Comparison of ENCODE assay signal across 19 cellular contexts in the genomic region with DNA sequence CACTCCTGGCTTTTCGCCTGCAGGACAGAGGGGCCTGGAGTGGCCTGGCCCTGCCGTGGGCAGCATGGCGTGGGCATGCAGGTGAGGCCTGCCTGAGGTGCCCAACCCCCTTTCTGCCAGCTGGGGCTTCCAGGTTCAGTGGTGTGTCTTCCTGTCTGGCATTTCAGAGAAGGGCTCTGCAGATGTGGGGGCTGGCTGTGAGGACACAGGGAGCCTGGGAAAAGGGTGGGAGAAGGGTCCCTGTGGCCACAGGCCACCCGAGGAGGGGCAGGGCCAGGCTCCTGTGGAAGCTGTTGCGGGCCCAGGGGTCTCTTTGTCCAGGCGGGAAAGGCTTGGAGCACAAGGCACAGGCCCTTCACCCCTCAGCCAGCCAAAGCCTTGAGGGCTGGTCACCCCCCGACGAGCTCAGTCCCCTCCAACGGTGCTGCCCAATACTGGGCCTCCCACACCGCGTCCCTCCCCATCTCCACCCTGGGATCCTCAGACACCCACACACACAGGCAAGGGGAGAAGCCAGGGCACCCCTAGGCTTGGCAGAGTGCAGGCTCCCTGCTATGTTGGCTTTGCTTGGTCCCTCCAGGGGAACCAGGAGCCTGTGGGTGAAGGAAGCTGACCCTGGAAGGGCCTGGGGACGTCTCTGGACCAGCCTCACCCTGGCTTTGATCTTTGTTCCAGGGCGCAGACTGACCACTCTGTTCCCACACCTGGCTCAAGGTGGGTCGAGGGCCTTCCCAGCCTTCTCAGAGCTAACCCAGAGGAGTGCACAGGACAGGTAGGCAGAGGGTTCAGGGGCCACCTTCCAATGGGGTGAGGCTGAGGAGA. TPM values are rescaled to one million over a fixed set of nuclear protein-coding genes. Genes with fewer than 3 reads are reported as not detected.
"Had no signal": no experiment of that assay in that cellular context is flagged by ENCODE, and none has a peak within 500 bp of the region (broad histone marks: within the 10 kb centered on the region; RNA-seq: fewer than 3 reads in every experiment).

No MANE protein-coding gene starts in this region.

- H3K27me3 ChIP-seq: heart left ventricle, ovary had no signal

- H3K36me3 ChIP-seq: heart left ventricle, left lung, ovary, stomach, thoracic aorta had no signal

- FAIRE-seq: endothelial cell of umbilical vein, frontal cortex, urothelium cell line had no signal

- H3K27ac Mint-ChIP-seq: activated naive CD4-positive, alpha-beta T cell treated with anti-CD3 and anti-CD28 coated beads, Interleukin-2, amount 50 U/mL, for 24 hours; memory B cell; nephron had no signal

- H3K4me1 ChIP-seq: heart left ventricle, left lung had no signal

- H3K9me3 Mint-ChIP-seq: activated naive CD4-positive, alpha-beta T cell treated with anti-CD3 and anti-CD28 coated beads, Interleukin-2, amount 50 U/mL, for 24 hours; memory B cell; nephron had no signal

- DNase-seq: activated effector memory CD4-positive, alpha-beta T cell treated with Interleukin-2 at 50 U/mL for 16 hours; activated T-cell treated with anti-CD3 and anti-CD28 coated beads for 4 hours; heart left ventricle; ovary; retina; stimulated activated CD4-positive, alpha-beta T cell treated with anti-CD3 and anti-CD28 coated beads, Interleukin-4, amount 100 ng/mL, for 4 hours; stomach; SW 1271; T-helper 9 cell had no signal

- H3K27ac ChIP-seq: heart left ventricle, left lung, ovary, skin epidermis, stomach, thoracic aorta had no signal

- H3K4me3 ChIP-seq: heart left ventricle, left lung, ovary, skin epidermis, stomach, thoracic aorta had no signal

- H3K27me3 Mint-ChIP-seq: activated naive CD4-positive, alpha-beta T cell treated with anti-CD3 and anti-CD28 coated beads, Interleukin-2, amount 50 U/mL, for 24 hours; memory B cell had no signal

- H3K36me3 Mint-ChIP-seq: activated naive CD4-positive, alpha-beta T cell treated with anti-CD3 and anti-CD28 coated beads, Interleukin-2, amount 50 U/mL, for 24 hours; memory B cell had no signal

- H3K9me3 ChIP-seq: heart left ventricle, left lung, ovary, stomach, thoracic aorta had no signal

- H3K4me3 Mint-ChIP-seq: activated naive CD4-positive, alpha-beta T cell treated with anti-CD3 and anti-CD28 coated beads, Interleukin-2, amount 50 U/mL, for 24 hours; memory B cell; nephron had no signal

RNA-seq across cellular contexts. Expression of gene AQP12A, which starts 3.7 kb away (rescaled TPM):
- total RNA-seq: cerebellum, endothelial cell of umbilical vein, frontal cortex, heart left ventricle, left lung, ovary, stomach, thoracic aorta had no signal
- polyA plus RNA-seq: endothelial cell of umbilical vein, heart left ventricle, ovary, stomach had no signal

RNA-seq across cellular contexts. Expression of gene AQP12B, which starts 5.3 kb away (rescaled TPM):
- total RNA-seq: cerebellum, endothelial cell of umbilical vein, frontal cortex, heart left ventricle, left lung, thoracic aorta had no signal
- polyA plus RNA-seq: endothelial cell of umbilical vein, heart left ventricle, ovary had no signal
